Comparison of ENCODE assay signal across 8 cellular contexts in genomic region chr7:30470163-30470770, GRCh38. TPM values are rescaled to one million over a fixed set of nuclear protein-coding genes. Genes with fewer than 3 reads are reported as not detected.
DNase-seq lines count a peak whose midpoint lies in the region; ATAC-seq and TF ChIP-seq lines count a peak whose summit lies in the region.

No MANE protein-coding gene starts in this region.

- H3K36me3 ChIP-seq in trophoblast cell (ENCODE audit: control insufficient read depth in 1 of 2, insufficient read depth in 2 of 2, low read length in 2 of 2) (no peaks in the 10 kb centered on the region), OCI-LY7 (ENCODE audit: insufficient read depth, low read length) (no peaks in the 10 kb centered on the region)

- H3K27ac Mint-ChIP-seq in activated CD8-positive, alpha-beta memory T cell treated with anti-CD3 and anti-CD28 coated beads, Interleukin-2, amount 10 ng/mL, durations not matched to agents 7 days and 5 days = no peak overlapping the region
- no peak overlapping the region for H3K27ac Mint-ChIP-seq in stimulated activated naive B cell treated with anti-CD40 and anti-IgM and Interleukin-4, amounts not matched to agents 10 μg/mL and 1 μg/mL and 100 μg/mL, for 72 hours

- H2BK12ac ChIP-seq in trophoblast cell (ENCODE audit: low read length) = no peak overlapping the region

- no peak overlapping the region for H3K9ac ChIP-seq in trophoblast cell (ENCODE audit: low read length)

- H2BK5ac ChIP-seq in trophoblast cell (ENCODE audit: low read depth, low read length, poor library complexity) = no peak overlapping the region

- H3K27me3 ChIP-seq in trophoblast cell (ENCODE audit: insufficient read depth, low read length) = no peaks in the 10 kb centered on the region

- no peak for ATAC-seq in activated CD8-positive, alpha-beta memory T cell treated with anti-CD3 and anti-CD28 coated beads, Interleukin-2, amount 10 ng/mL, durations not matched to agents 7 days and 5 days
- no peak for ATAC-seq in stimulated activated naive B cell treated with anti-CD40 and anti-IgM and Interleukin-4, amounts not matched to agents 10 μg/mL and 1 μg/mL and 100 μg/mL, for 72 hours (replicated peaks)
- no peak for ATAC-seq in HG02885 (IDR thresholded peaks at IDR 0.05; ENCODE audit: poor library complexity, unreplicated experiment)

- H3K27ac ChIP-seq in trophoblast cell (ENCODE audit: low read depth, low read length) = peak overlapping the region; percentile 52
- no peak overlapping the region for H3K27ac ChIP-seq in OCI-LY7 (ENCODE audit: low read depth, low read length, poor library complexity, severe bottlenecking)

- no peaks in the 10 kb centered on the region for H4K20me1 ChIP-seq in OCI-LY7 (ENCODE audit: insufficient read depth, low read length)

- H2AK5ac ChIP-seq in trophoblast cell (ENCODE audit: low read length) = no peak overlapping the region

- no peak overlapping the region for H4K8ac ChIP-seq in trophoblast cell (ENCODE audit: low read depth, low read length)

- H3K18ac ChIP-seq in trophoblast cell (ENCODE audit: low read length) = no peak overlapping the region

- H3K79me2 ChIP-seq in trophoblast cell (ENCODE audit: control insufficient read depth, insufficient read depth, low read length, poor library complexity) = peaks cover 4% of the 10 kb centered on the region
- no peaks in the 10 kb centered on the region for H3K79me2 ChIP-seq in OCI-LY7 (ENCODE audit: insufficient read depth, low read depth, low read length)

- DNase-seq in DMS79 (lab: John Stamatoyannopoulos, UW) (peak; percentile 76), fibroblast of villous mesenchyme (ENCODE audit: low read depth) (peak; percentile 71), trophoblast cell (no peak), OCI-LY7 (ENCODE audit: low spot score) (no peak)
- DNase-seq in activated CD8-positive, alpha-beta memory T cell treated with anti-CD3 and anti-CD28 coated beads, Interleukin-2, amount 10 ng/mL, durations not matched to agents 7 days and 5 days = peak; percentile 19
- no peak for DNase-seq in stimulated activated naive B cell treated with anti-CD40 and anti-IgM and Interleukin-4, amounts not matched to agents 10 μg/mL and 1 μg/mL and 100 μg/mL, for 72 hours
- no peak for DNase-seq in activated naive CD4-positive, alpha-beta T cell treated with Interleukin-2 at 50 U/mL for 16 hours

- no peak for TF ChIP-seq CTCF in fibroblast of villous mesenchyme (IDR thresholded peaks at IDR 0.05; ENCODE audit: insufficient read depth, low read depth, low read length)
- no peak for TF ChIP-seq CTCF in OCI-LY7 (conservative IDR thresholded peaks at IDR 0.05; ENCODE audit: low read length)

- H4K91ac ChIP-seq in trophoblast cell (ENCODE audit: low read depth, low read length) = no peak overlapping the region

- H3K9me3 ChIP-seq in trophoblast cell (ENCODE audit: insufficient read depth, low read depth, low read length) (no peaks in the 10 kb centered on the region), OCI-LY7 (ENCODE audit: low read length) (no peaks in the 10 kb centered on the region)

- no peaks in the 10 kb centered on the region for H3K27me3 Mint-ChIP-seq in activated CD8-positive, alpha-beta memory T cell treated with anti-CD3 and anti-CD28 coated beads, Interleukin-2, amount 10 ng/mL, durations not matched to agents 7 days and 5 days
- H3K27me3 Mint-ChIP-seq in stimulated activated naive B cell treated with anti-CD40 and anti-IgM and Interleukin-4, amounts not matched to agents 10 μg/mL and 1 μg/mL and 100 μg/mL, for 72 hours = no peaks in the 10 kb centered on the region

- H2BK120ac ChIP-seq in trophoblast cell (ENCODE audit: insufficient read depth, low read length, poor library complexity) = no peak overlapping the region

- CTCF ChIA-PET in activated CD8-positive, alpha-beta memory T cell treated with anti-CD3 and anti-CD28 coated beads, Interleukin-2, amount 10 ng/mL, durations not matched to agents 7 days and 5 days (lab: Charles Lee) = interaction anchor here (1.4 kb wide), 1 partner anchor 8 kb away, joined by 4 read pairs; the partner anchor contains the start of gene NOD1
- CTCF ChIA-PET in OCI-LY7 (lab: Charles Lee; ENCODE audit: unreplicated experiment) = interaction anchor here (1.4 kb wide), 1 partner anchor 8 kb away, joined by 5 read pairs; the partner anchor contains the start of gene NOD1

- H3K9me2 ChIP-seq in OCI-LY7 (ENCODE audit: insufficient read depth, low read length) = no peaks in the 10 kb centered on the region

- H3K4ac ChIP-seq in trophoblast cell (ENCODE audit: low read depth, low read length) = no peak overlapping the region

- peaks cover 12% of the 10 kb centered on the region for H3K79me1 ChIP-seq in trophoblast cell (ENCODE audit: low read length)

- H2AFZ ChIP-seq in trophoblast cell (ENCODE audit: insufficient read depth, low read length, poor library complexity) = no peak overlapping the region
- H2AFZ ChIP-seq in OCI-LY7 (ENCODE audit: low read length) = no peak overlapping the region

- H3K4me1 Mint-ChIP-seq in activated CD8-positive, alpha-beta memory T cell treated with anti-CD3 and anti-CD28 coated beads, Interleukin-2, amount 10 ng/mL, durations not matched to agents 7 days and 5 days = peaks cover 71% of the 10 kb centered on the region
- peaks cover 73 to 99% of the 10 kb centered on the region in 2 donors for H3K4me1 Mint-ChIP-seq in stimulated activated naive B cell treated with anti-CD40 and anti-IgM and Interleukin-4, amounts not matched to agents 10 μg/mL and 1 μg/mL and 100 μg/mL, for 72 hours

- no peak overlapping the region for H3K4me3 Mint-ChIP-seq in activated CD8-positive, alpha-beta memory T cell treated with anti-CD3 and anti-CD28 coated beads, Interleukin-2, amount 10 ng/mL, durations not matched to agents 7 days and 5 days
- peak overlapping the region in 1 of 2 donors; percentile 6 for H3K4me3 Mint-ChIP-seq in stimulated activated naive B cell treated with anti-CD40 and anti-IgM and Interleukin-4, amounts not matched to agents 10 μg/mL and 1 μg/mL and 100 μg/mL, for 72 hours

- no peak overlapping the region for H3K4me3 ChIP-seq in fibroblast of villous mesenchyme (ENCODE audit: low read depth, low read length)
- H3K4me3 ChIP-seq in trophoblast cell (ENCODE audit: low read depth, low read length) = no peak overlapping the region
- no peak overlapping the region for H3K4me3 ChIP-seq in OCI-LY7 (ENCODE audit: low read depth, low read length, poor library complexity, severe bottlenecking)

- H3K4me2 ChIP-seq in trophoblast cell (ENCODE audit: low read length) = no peak overlapping the region
- H3K4me2 ChIP-seq in OCI-LY7 (ENCODE audit: low read length) = no peak overlapping the region

- H3K4me1 ChIP-seq in trophoblast cell (ENCODE audit: control insufficient read depth in 1 of 2, insufficient read depth in 2 of 2, low read length in 2 of 2) (peaks cover 25 to 41% of the 10 kb centered on the region in 2 experiments), OCI-LY7 (ENCODE audit: insufficient read depth, low read length, poor library complexity, severe bottlenecking) (peaks cover 67% of the 10 kb centered on the region)

- intact Hi-C loops in OCI-LY7 (cut with micrococcal nuclease; ENCODE audit: unreplicated experiment) = no loop called here

- no TSS peak for BruUV-seq in OCI-LY7 (replicated peaks; lab: Mats Ljungman, UMichigan)

- no peak overlapping the region for H4K12ac ChIP-seq in trophoblast cell (ENCODE audit: low read depth, low read length)

- peaks cover 45% of the 10 kb centered on the region for H3K36me3 Mint-ChIP-seq in activated CD8-positive, alpha-beta memory T cell treated with anti-CD3 and anti-CD28 coated beads, Interleukin-2, amount 10 ng/mL, durations not matched to agents 7 days and 5 days
- peaks cover 39 to 43% of the 10 kb centered on the region in 2 donors for H3K36me3 Mint-ChIP-seq in stimulated activated naive B cell treated with anti-CD40 and anti-IgM and Interleukin-4, amounts not matched to agents 10 μg/mL and 1 μg/mL and 100 μg/mL, for 72 hours

- WGBS in trophoblast cell (ENCODE audit: extremely low coverage, insufficient coverage, insufficient read length) = no CpG with 5 or more reads among the region's 14 CpGs

- no peaks in the 10 kb centered on the region for H3K9me3 Mint-ChIP-seq in activated CD8-positive, alpha-beta memory T cell treated with anti-CD3 and anti-CD28 coated beads, Interleukin-2, amount 10 ng/mL, durations not matched to agents 7 days and 5 days (ENCODE audit: low read depth)
- no peaks in the 10 kb centered on the region for H3K9me3 Mint-ChIP-seq in stimulated activated naive B cell treated with anti-CD40 and anti-IgM and Interleukin-4, amounts not matched to agents 10 μg/mL and 1 μg/mL and 100 μg/mL, for 72 hours

- no peak overlapping the region for H3K23ac ChIP-seq in trophoblast cell (ENCODE audit: low read length)

- H3K14ac ChIP-seq in trophoblast cell (ENCODE audit: low read length) = no peak overlapping the region

- POLR2A ChIA-PET in OCI-LY7 (lab: Charles Lee) = interaction anchor here (1.2 kb wide), 1 partner anchor 9 kb away, joined by 3 read pairs; the partner anchor contains the start of gene NOD1

RNA-seq across cellular contexts. Expression of gene NOD1, which starts 8.3 kb away (rescaled TPM):
- total RNA-seq in activated CD8-positive, alpha-beta memory T cell treated with anti-CD3 and anti-CD28 coated beads, Interleukin-2, amount 10 ng/mL, durations not matched to agents 7 days and 5 days = 10 to 100 TPM; 20.8 to 36.9 TPM
- total RNA-seq in fibroblast of villous mesenchyme (3.9 and 4.8 TPM in 2 replicates), OCI-LY7 (2022) (10.3 and 11.9 TPM in 2 replicates)
- polyA plus RNA-seq in trophoblast cell (2013) = 8.0 and 8.5 TPM in 2 replicates
- total RNA-seq in OCI-LY7 (2014; rRNA removed; shearing (Covaris generic)) = 8.4 and 9.5 TPM in 2 replicates

RNA-seq across cellular contexts. Expression of gene GGCT, which starts 34.4 kb away (rescaled TPM):
- total RNA-seq in activated CD8-positive, alpha-beta memory T cell treated with anti-CD3 and anti-CD28 coated beads, Interleukin-2, amount 10 ng/mL, durations not matched to agents 7 days and 5 days = 10 to 100 TPM; 46.1 to 58.8 TPM
- total RNA-seq in fibroblast of villous mesenchyme (18.1 and 20.3 TPM in 2 replicates), OCI-LY7 (2022) (81.3 and 84.5 TPM in 2 replicates)
- polyA plus RNA-seq in trophoblast cell (2013) = 40.8 and 41.0 TPM in 2 replicates
- total RNA-seq in OCI-LY7 (2014; rRNA removed; shearing (Covaris generic)) = 70.3 and 81.7 TPM in 2 replicates

Comparison
In these comparisons a context has a peak if more than half of its experiments do, and no peak if none do; other contexts are left out.
1. DNase-seq: peak in DMS79 (single experiment), activated CD8-positive, alpha-beta memory T cell treated with anti-CD3 and anti-CD28 coated beads, Interleukin-2, amount 10 ng/mL, durations not matched to agents 7 days and 5 days (single experiment) and fibroblast of villous mesenchyme (single experiment); none in trophoblast cell (0 of 2), stimulated activated naive B cell treated with anti-CD40 and anti-IgM and Interleukin-4, amounts not matched to agents 10 μg/mL and 1 μg/mL and 100 μg/mL, for 72 hours (single experiment), OCI-LY7 (single experiment) and activated naive CD4-positive, alpha-beta T cell treated with Interleukin-2 at 50 U/mL for 16 hours (single experiment).